In genomic region chr2:8837795-8838140, GRCh38 we compare ENCODE assay signal across 8 cellular contexts. TPM values are rescaled to one million over a fixed set of nuclear protein-coding genes. Genes with fewer than 3 reads are reported as not detected.
DNase-seq lines count a peak whose midpoint lies in the region; ATAC-seq and TF ChIP-seq lines count a peak whose summit lies in the region.

No MANE protein-coding gene starts in this region.

- BruUV-seq in mammary epithelial cell (replicated peaks; lab: Mats Ljungman, UMichigan): no TSS peak

- dilution Hi-C loops in mammary epithelial cell (cut with HindIII; ENCODE audit: low sequenced_read_pairs): no loop called here

- H3K9me3 ChIP-seq in BLaER1 (peaks cover 12% of the 10 kb centered on the region), mammary epithelial cell (replicated peaks; ENCODE audit: insufficient read depth, low read length) (no peaks in the 10 kb centered on the region)

- H3K79me2 ChIP-seq in mammary epithelial cell (ENCODE audit: insufficient read depth, low read length): peaks cover 43% of the 10 kb centered on the region

- peaks cover 40 to 46% of the 10 kb centered on the region in 2 donors for H3K4me1 Mint-ChIP-seq in natural killer cell

- CTCF ChIA-PET in mammary epithelial cell (lab: Charles Lee; ENCODE audit: low non-redundant PET): no interaction called here

- intact Hi-C loops in mammary epithelial cell (cut with micrococcal nuclease): no loop called here
- intact Hi-C loops in natural killer cell (cut with micrococcal nuclease): no loop called here

- H3K9me3 Mint-ChIP-seq in natural killer cell: no peaks in the 10 kb centered on the region

- H3K27ac Mint-ChIP-seq in natural killer cell: peak overlapping the region; percentile 86 to 100

- H3K4me3 ChIP-seq in BLaER1 (no peak overlapping the region; the same call in 1 of the 2 replicates), mammary epithelial cell (replicated peaks in 1 of 3; ENCODE audit: insufficient read depth in 1 of 3, low read depth in 2 of 3, low read length in 3 of 3) (peak overlapping the region; percentile 33 to 65 (median 38))

- H3K27me3 ChIP-seq in BLaER1 (no peaks in the 10 kb centered on the region), mammary epithelial cell (ENCODE audit: insufficient read depth, low read length) (no peaks in the 10 kb centered on the region)

- H3K36me3 ChIP-seq in BLaER1 (no peaks in the 10 kb centered on the region), mammary epithelial cell (ENCODE audit: insufficient read depth, low read length) (no peaks in the 10 kb centered on the region)

- DNase-seq in mammary epithelial cell (no peak), natural killer cell (no peak), NCI-H748 (lab: John Stamatoyannopoulos, UW; ENCODE audit: unreplicated experiment) (no peak), HK-2 (ENCODE audit: unreplicated experiment) (no peak), RKO (ENCODE audit: low spot score) (no peak)
- DNase-seq in effector CD4-positive, alpha-beta T cell: no peak

- peaks cover 8 to 10% of the 10 kb centered on the region in 2 donors for H3K27me3 Mint-ChIP-seq in natural killer cell (ENCODE audit: low read depth in 2 of 2)

- H3K4me2 ChIP-seq in BLaER1: peak overlapping the region; percentile 44; the same call in 1 of the 2 replicates
- H3K4me2 ChIP-seq in mammary epithelial cell (ENCODE audit: insufficient read depth, low read depth, low read length): peak overlapping the region; percentile 67

- peak overlapping the region; percentile 91 for H2AFZ ChIP-seq in mammary epithelial cell (ENCODE audit: low read depth, low read length)

- H3K27ac ChIP-seq in BLaER1 (no peak overlapping the region), mammary epithelial cell (ENCODE audit: insufficient read depth, low read depth, low read length) (no peak overlapping the region)

- H3K4me1 ChIP-seq in BLaER1: peaks cover 25% of the 10 kb centered on the region
- peaks cover 11% of the 10 kb centered on the region for H3K4me1 ChIP-seq in mammary epithelial cell (ENCODE audit: insufficient read depth, low read length)

- no peak for TF ChIP-seq CTCF in mammary epithelial cell (conservative IDR thresholded peaks at IDR 0.05 in 1 of 2, IDR thresholded peaks at IDR 0.05 in 1 of 2; ENCODE audit: extremely low read depth in 1 of 2, insufficient read depth in 1 of 2, low read depth in 1 of 2, low read length in 2 of 2)
- no peak for TF ChIP-seq CTCF in natural killer cell (IDR thresholded peaks at IDR 0.05)

- H3K9ac ChIP-seq in BLaER1: no peak overlapping the region
- H3K9ac ChIP-seq in mammary epithelial cell (ENCODE audit: insufficient read depth, low read length): no peak overlapping the region

- H4K20me1 ChIP-seq in BLaER1 (peaks cover 31% of the 10 kb centered on the region), mammary epithelial cell (ENCODE audit: insufficient read depth, low read length) (no peaks in the 10 kb centered on the region)

- H3K4me3 Mint-ChIP-seq in natural killer cell: peak overlapping the region; percentile 99

- in situ Hi-C loops in mammary epithelial cell (cut with MboI; ENCODE audit: low sequenced_read_pairs in 2 of 2): no loop called here

- WGBS in mammary epithelial cell (ENCODE audit: low coverage, missing lambda C conversion rate): 31% methylated on average over 5 of the region's 11 CpGs

- peak; percentile 5 for ATAC-seq in HG03159 (IDR thresholded peaks at IDR 0.05; ENCODE audit: unreplicated experiment)
- ATAC-seq in natural killer cell: peak in 1 of 3 donors; percentile 9

- H3K36me3 Mint-ChIP-seq in natural killer cell: no peaks in the 10 kb centered on the region

RNA-seq across cellular contexts. Expression of gene KIDINS220, which starts 0.4 kb away (rescaled TPM):
- total RNA-seq in mammary epithelial cell (10 to 100 TPM; 34.2 to 80.5 TPM), natural killer cell (10 to 100 TPM; 54.1 to 84.2 (median 71.5) TPM)
- 17.2 TPM for polyA plus RNA-seq in mammary epithelial cell
- 76.7 TPM for polyA minus RNA-seq in mammary epithelial cell
